Comparison of ENCODE assay signal across 21 cellular contexts in the genomic region with DNA sequence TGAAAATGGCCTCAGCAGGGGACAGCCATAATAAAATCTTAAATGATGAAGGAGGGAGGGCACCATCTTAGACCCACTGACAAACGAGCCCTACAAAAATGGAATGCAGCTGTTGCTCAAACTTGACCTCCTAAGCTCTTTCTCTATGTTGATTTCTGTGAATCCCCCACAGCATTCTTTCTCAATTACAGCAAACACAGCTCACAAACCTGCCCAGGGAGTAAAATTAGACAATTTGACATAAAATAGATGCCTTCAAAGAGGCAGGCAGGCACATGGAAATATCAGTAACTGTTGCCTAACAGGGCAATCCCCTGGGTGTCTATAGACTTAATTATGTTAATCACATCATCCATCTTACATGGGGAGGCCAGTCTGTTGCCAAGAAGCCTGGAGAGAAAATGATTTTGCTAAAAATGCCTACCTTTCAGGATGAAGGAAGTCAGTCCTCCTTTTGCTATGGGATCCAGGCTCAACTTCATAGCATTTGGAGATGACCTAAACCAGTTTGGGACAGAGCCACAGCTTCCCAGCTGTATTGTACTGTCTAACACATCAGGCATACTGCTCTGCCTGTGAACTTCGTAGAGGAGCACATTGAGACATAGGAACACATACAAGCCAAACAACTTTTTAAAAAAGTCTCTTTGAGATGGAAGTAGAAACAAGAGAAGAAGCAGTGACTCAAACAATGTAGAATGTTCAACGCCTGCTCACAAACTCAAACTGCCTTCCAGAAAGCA.
"Had no signal": no experiment of that assay in that cellular context is flagged by ENCODE, and none has a peak within 500 bp of the region (broad histone marks: within the 10 kb centered on the region; RNA-seq: fewer than 3 reads in every experiment).

No MANE protein-coding gene starts in this region.

- ATAC-seq: activated T-cell treated with anti-CD3 and anti-CD28 coated beads, Interleukin-2, amount 50 U/mL, for 72 hours; naive thymus-derived CD8-positive, alpha-beta T cell; psoas muscle; stimulated activated naive B cell treated with anti-CD40 and anti-IgM and Interleukin-4, amounts not matched to agents 10 μg/mL and 1 μg/mL and 100 μg/mL, for 72 hours; T-helper 17 cell had no signal

- H3K4me3 ChIP-seq: lung, ovary, psoas muscle, sigmoid colon, smooth muscle cell, transverse colon, vagina had no signal

- H3K27me3 ChIP-seq: ovary, sigmoid colon, transverse colon, vagina had no signal

- H3K9me3 Mint-ChIP-seq: activated naive CD4-positive, alpha-beta T cell treated with anti-CD3 and anti-CD28 coated beads for 36 hours; activated naive CD8-positive, alpha-beta T cell treated with anti-CD3 and anti-CD28 coated beads, Interleukin-2, amount 10 ng/mL, durations not matched to agents 7 days and 5 days had no signal

- H3K9me3 ChIP-seq: ovary, sigmoid colon, transverse colon, vagina had no signal

- H3K4me3 Mint-ChIP-seq: activated naive CD4-positive, alpha-beta T cell treated with anti-CD3 and anti-CD28 coated beads for 36 hours; activated naive CD8-positive, alpha-beta T cell treated with anti-CD3 and anti-CD28 coated beads, Interleukin-2, amount 10 ng/mL, durations not matched to agents 7 days and 5 days; activated T-cell treated with anti-CD3 and anti-CD28 coated beads, Interleukin-2, amount 50 U/mL, for 72 hours; immature natural killer cell; naive thymus-derived CD8-positive, alpha-beta T cell; stimulated activated naive B cell treated with anti-CD40 and anti-IgM and Interleukin-4, amounts not matched to agents 10 μg/mL and 1 μg/mL and 100 μg/mL, for 72 hours; T-helper 17 cell had no signal

- H3K36me3 ChIP-seq: ovary, sigmoid colon, transverse colon, vagina had no signal

- DNase-seq: activated CD4-positive, alpha-beta T cell treated with anti-CD3 and anti-CD28 coated beads for 4 hours; activated CD4-positive, alpha-beta T cell treated with anti-CD3 and anti-CD28 coated beads, Interleukin-2, amount 50 U/mL, for 48 hours; activated CD4-positive, CD25-positive, alpha-beta regulatory T cell; activated effector memory CD4-positive, alpha-beta T cell treated with Interleukin-2 at 50 U/mL for 16 hours; activated naive CD4-positive, alpha-beta T cell treated with anti-CD3 and anti-CD28 coated beads for 36 hours; activated naive CD8-positive, alpha-beta T cell treated with anti-CD3 and anti-CD28 coated beads, Interleukin-2, amount 10 ng/mL, durations not matched to agents 7 days and 5 days; activated T-cell treated with anti-CD3 and anti-CD28 coated beads, Interleukin-2, amount 50 U/mL, for 72 hours; immature natural killer cell; naive thymus-derived CD8-positive, alpha-beta T cell; ovary; psoas muscle; sigmoid colon; stimulated activated CD4-positive, alpha-beta T cell treated with anti-CD3 and anti-CD28 coated beads, Interleukin-15, amount 100 ng/mL, for 24 hours; stimulated activated CD8-positive, alpha-beta memory T cell treated with anti-CD3 and anti-CD28 coated beads, Interleukin-4, amount 100 ng/mL, for 48 hours; stimulated activated naive B cell treated with anti-CD40 and anti-IgM and Interleukin-4, amounts not matched to agents 10 μg/mL and 1 μg/mL and 100 μg/mL, for 72 hours; T-helper 17 cell; transverse colon had no signal

- H3K27ac ChIP-seq: epithelial cell of prostate, ovary, psoas muscle, sigmoid colon, transverse colon, vagina had no signal

- H3K4me1 Mint-ChIP-seq: activated naive CD8-positive, alpha-beta T cell treated with anti-CD3 and anti-CD28 coated beads, Interleukin-2, amount 10 ng/mL, durations not matched to agents 7 days and 5 days; immature natural killer cell; naive thymus-derived CD8-positive, alpha-beta T cell; stimulated activated naive B cell treated with anti-CD40 and anti-IgM and Interleukin-4, amounts not matched to agents 10 μg/mL and 1 μg/mL and 100 μg/mL, for 72 hours; T-helper 17 cell had no signal

- H3K36me3 Mint-ChIP-seq: activated naive CD8-positive, alpha-beta T cell treated with anti-CD3 and anti-CD28 coated beads, Interleukin-2, amount 10 ng/mL, durations not matched to agents 7 days and 5 days; immature natural killer cell; naive thymus-derived CD8-positive, alpha-beta T cell; stimulated activated naive B cell treated with anti-CD40 and anti-IgM and Interleukin-4, amounts not matched to agents 10 μg/mL and 1 μg/mL and 100 μg/mL, for 72 hours had no signal

- H3K27me3 Mint-ChIP-seq: activated naive CD8-positive, alpha-beta T cell treated with anti-CD3 and anti-CD28 coated beads, Interleukin-2, amount 10 ng/mL, durations not matched to agents 7 days and 5 days; stimulated activated naive B cell treated with anti-CD40 and anti-IgM and Interleukin-4, amounts not matched to agents 10 μg/mL and 1 μg/mL and 100 μg/mL, for 72 hours; T-helper 17 cell had no signal

- H3K4me1 ChIP-seq: psoas muscle, sigmoid colon, transverse colon, vagina had no signal

- H3K27ac Mint-ChIP-seq: activated naive CD4-positive, alpha-beta T cell treated with anti-CD3 and anti-CD28 coated beads for 36 hours; activated naive CD8-positive, alpha-beta T cell treated with anti-CD3 and anti-CD28 coated beads, Interleukin-2, amount 10 ng/mL, durations not matched to agents 7 days and 5 days; activated T-cell treated with anti-CD3 and anti-CD28 coated beads, Interleukin-2, amount 50 U/mL, for 72 hours; immature natural killer cell; naive thymus-derived CD8-positive, alpha-beta T cell; stimulated activated naive B cell treated with anti-CD40 and anti-IgM and Interleukin-4, amounts not matched to agents 10 μg/mL and 1 μg/mL and 100 μg/mL, for 72 hours; T-helper 17 cell had no signal
